8 cellular contexts compared by ENCODE assay signal in genomic region chr2:210502997-210503621, GRCh38. TPM values are rescaled to one million over a fixed set of nuclear protein-coding genes. Genes with fewer than 3 reads are reported as not detected.
DNase-seq lines count a peak whose midpoint lies in the region; ATAC-seq, FAIRE-seq and TF ChIP-seq lines count a peak whose summit lies in the region.

No MANE protein-coding gene starts in this region.

- H3K36me3 ChIP-seq in IMR-90 (ENCODE audit: control insufficient read depth, insufficient read depth, low read length) (no peaks in the 10 kb centered on the region), bronchial epithelial cell (ENCODE audit: control insufficient read depth, insufficient read depth, low read length) (no peaks in the 10 kb centered on the region)

- peak; percentile 44 for TF ChIP-seq RAD21 in IMR-90 (IDR thresholded peaks at IDR 0.05; ENCODE audit: low read length)

- WGBS in IMR-90 (ENCODE audit: extremely low coverage in 2 of 2, insufficient read length in 1 of 2), 2 experiments, result 0% methylated on average over 2 of the region's 7 CpGs; no CpG with 5 or more reads in 1 of the 2 experiments

- no peak overlapping the region for H3K4me2 ChIP-seq in IMR-90 (ENCODE audit: low read depth, low read length)

- no peaks in the 10 kb centered on the region for H3K4me1 ChIP-seq in IMR-90 (ENCODE audit: control insufficient read depth, insufficient read depth, low read length)

- POLR2A ChIA-PET in IMR-90 (lab: Charles Lee; ENCODE audit: unreplicated experiment) (no interaction called here), RWPE1 (lab: Yijun Ruan, JAX; ENCODE audit: low non-redundant PET) (no interaction called here)

- H2BK120ac ChIP-seq in IMR-90 (ENCODE audit: low read depth, low read length), result no peak overlapping the region

- TF ChIP-seq CTCF in IMR-90 (conservative IDR thresholded peaks at IDR 0.05; ENCODE audit: low read depth, low read length) (peak; percentile 75), RWPE1 (conservative IDR thresholded peaks at IDR 0.05; ENCODE audit: low read depth) (peak; percentile 76), bronchial epithelial cell (IDR thresholded peaks at IDR 0.05; ENCODE audit: insufficient read depth, low read length, severe bottlenecking) (peak; percentile 76)

- BruUV-seq in IMR-90 (replicated peaks; lab: Mats Ljungman, UMichigan), result no TSS peak

- in situ Hi-C loops in IMR-90 (cut with MboI; ENCODE audit: low sequenced_read_pairs), result no loop called here

- no peak overlapping the region for H4K91ac ChIP-seq in IMR-90 (ENCODE audit: insufficient read depth, low read depth, low read length)

- H3K9ac ChIP-seq in IMR-90 (ENCODE audit: low read depth, low read length), result no peak overlapping the region

- no peaks in the 10 kb centered on the region for H3K9me3 ChIP-seq in IMR-90 (ENCODE audit: control insufficient read depth, insufficient read depth, low read length)

- H3K27ac ChIP-seq in IMR-90 (ENCODE audit: insufficient read depth, low read length) (no peak overlapping the region), RWPE1 (no peak overlapping the region)

- H3K9me1 ChIP-seq in IMR-90 (ENCODE audit: insufficient read depth, low read length), result no peaks in the 10 kb centered on the region

- no peaks in the 10 kb centered on the region for H4K20me1 ChIP-seq in IMR-90 (ENCODE audit: insufficient read depth, low read length)

- no peak overlapping the region for H2AFZ ChIP-seq in IMR-90 (replicated peaks; ENCODE audit: low read length, poor library complexity)

- intact Hi-C loops in IMR-90 (cut with micrococcal nuclease) (no loop called here), left colon (cut with DNase I, micrococcal nuclease) (no loop called here)

- H3K4ac ChIP-seq in IMR-90 (ENCODE audit: low read depth, low read length), result no peak overlapping the region

- H3K18ac ChIP-seq in IMR-90 (ENCODE audit: low read depth, low read length), result no peak overlapping the region

- ATAC-seq in GM21529 (IDR thresholded peaks at IDR 0.05; ENCODE audit: unreplicated experiment), result peak; percentile 93
- ATAC-seq in IMR-90 (ENCODE audit: low read depth), result peak; percentile 88
- ATAC-seq in left colon, result peak; percentile 80

- H2AK5ac ChIP-seq in IMR-90 (ENCODE audit: low read depth, low read length), result no peak overlapping the region

- H3K27me3 ChIP-seq in IMR-90 (ENCODE audit: control insufficient read depth, insufficient read depth, low read length), result no peaks in the 10 kb centered on the region
- H3K27me3 ChIP-seq in bronchial epithelial cell (ENCODE audit: control insufficient read depth, insufficient read depth, low read length), result no peaks in the 10 kb centered on the region

- H2AK9ac ChIP-seq in IMR-90 (replicated peaks; ENCODE audit: low read depth, low read length, poor library complexity), result no peak overlapping the region

- no peak overlapping the region for H3K23ac ChIP-seq in IMR-90 (ENCODE audit: low read depth, low read length)

- H4K8ac ChIP-seq in IMR-90 (ENCODE audit: low read depth in 2 of 2, low read length in 2 of 2), result no peak overlapping the region

- H3K4me3 ChIP-seq in IMR-90 (ENCODE audit: insufficient read depth, low read depth, low read length) (no peak overlapping the region), bronchial epithelial cell (ENCODE audit: low read depth, low read length) (peak overlapping the region; percentile 16)

- H3K56ac ChIP-seq in IMR-90 (ENCODE audit: extremely low read depth, insufficient read depth, low read length), result no peak overlapping the region

- no peak overlapping the region for H3K14ac ChIP-seq in IMR-90 (replicated peaks; ENCODE audit: low read depth, low read length)

- dilution Hi-C loops in IMR-90 (cut with HindIII; ENCODE audit: low sequenced_read_pairs, unreplicated experiment), result no loop called here

- TF ChIP-seq POLR2A in IMR-90 (IDR thresholded peaks at IDR 0.05; ENCODE audit: low read depth, low read length), result no peak

- DNase-seq in NCI-H524 (lab: John Stamatoyannopoulos, UW) (peak; percentile 2 to 38), NCI-H524 treated with DMSO at 0.1 percent for 48 hours (lab: John Stamatoyannopoulos, UW) (no peak), IMR-90 (peak; percentile 49), RWPE1 (ENCODE audit: low spot score) (peak; percentile 46), bronchial epithelial cell (ENCODE audit: low read depth) (peak; percentile 50), left colon (peak; percentile 41 to 60)
- DNase-seq in stimulated activated CD4-positive, alpha-beta T cell treated with anti-CD3 and anti-CD28 coated beads, Interleukin-4, amount 100 ng/mL, for 24 hours, result peak; percentile 21

- no peak overlapping the region for H2BK15ac ChIP-seq in IMR-90 (ENCODE audit: low read depth, low read length)

- no peaks in the 10 kb centered on the region for H3K79me1 ChIP-seq in IMR-90 (ENCODE audit: low read depth in 1 of 2, low read length in 2 of 2)

- no peak overlapping the region for H2BK5ac ChIP-seq in IMR-90 (ENCODE audit: low read depth, low read length, poor library complexity, severe bottlenecking)

- no peak overlapping the region for H4K5ac ChIP-seq in IMR-90 (ENCODE audit: low read depth, low read length)

- no peak for FAIRE-seq in bronchial epithelial cell (lab: Jason Lieb, UNC)

- no peak overlapping the region for H2BK20ac ChIP-seq in IMR-90 (ENCODE audit: low read depth, low read length)

- CTCF ChIA-PET in IMR-90 (lab: Yijun Ruan, JAX), result interaction anchor here (0.5 to 1.4 kb wide), 11 partner anchors 8 to 963 kb away, joined by 3 to 8 read pairs (median 4); no protein-coding TSS in a partner anchor
- CTCF ChIA-PET in RWPE1 (lab: Yijun Ruan, JAX), result interaction anchor here (0.5 to 1.1 kb wide), 15 partner anchors 9 to 1486 kb away, joined by 3 to 6 read pairs (median 3); no protein-coding TSS in a partner anchor

TF ChIP-seq in IMR-90, 13 proteins besides CTCF, POLR2A, EP300 and RAD21:
- TF ChIP-seq RFX5 (IDR thresholded peaks at IDR 0.05; ENCODE audit: low read depth, low read length), result no peak
- no peak; the same call in 1 of the 2 replicates for TF ChIP-seq USF2 (IDR thresholded peaks at IDR 0.05; ENCODE audit: low read depth, low read length)
- TF ChIP-seq SMC3 (IDR thresholded peaks at IDR 0.05; ENCODE audit: low read depth, low read length), result peak; percentile 50; the same call in 1 of the 2 replicates
- no peak for TF ChIP-seq NFE2L2 (IDR thresholded peaks at IDR 0.05; ENCODE audit: low read depth, low read length)
- TF ChIP-seq RCOR1 (IDR thresholded peaks at IDR 0.05; ENCODE audit: insufficient replicate concordance, low read length), result no peak
- TF ChIP-seq MAFK (IDR thresholded peaks at IDR 0.05; ENCODE audit: low read depth, low read length), result no peak
TF ChIP-seq in IMR-90: peak in this region for 1.

RNA-seq across cellular contexts. Expression of gene LANCL1, which starts 26.6 kb away (rescaled TPM):
- 46.4 and 53.8 TPM in 2 replicates for total RNA-seq in IMR-90 (2012; rRNA removed)
- 24.6 and 29.7 TPM in 2 replicates for polyA plus RNA-seq in IMR-90 (2012; rRNA removed)
- 13.5 and 24.5 TPM in 2 replicates for polyA plus RNA-seq in IMR-90 (2012; cell fraction: cytosol; rRNA removed)
- 9.6 and 43.0 TPM in 2 replicates for polyA plus RNA-seq in IMR-90 (2012; cell fraction: nucleus; rRNA removed; ENCODE audit: low replicate concordance)
- total RNA-seq in bronchial epithelial cell, result 19.5 and 22.7 TPM in 2 replicates
- total RNA-seq in left colon, result 10 to 100 TPM; 20.0 to 25.2 TPM

RNA-seq across cellular contexts. Expression of gene CPS1, which starts 53.3 kb away (rescaled TPM):
- total RNA-seq in IMR-90 (2012; rRNA removed) (18.6 and 20.1 TPM in 2 replicates), bronchial epithelial cell (6.3 and 12.6 TPM in 2 replicates), left colon (under 1 TPM; 0.18 to 0.70 TPM)
- polyA plus RNA-seq in IMR-90 (2012; rRNA removed), result 4.3 and 5.4 TPM in 2 replicates
- polyA plus RNA-seq in IMR-90 (2012; cell fraction: cytosol; rRNA removed), result 1.5 and 1.7 TPM in 2 replicates
- polyA plus RNA-seq in IMR-90 (2012; cell fraction: nucleus; rRNA removed; ENCODE audit: low replicate concordance), result 1.9 and 14.6 TPM in 2 replicates
